9 cellular contexts compared by ENCODE assay signal in genomic region chr10:79293841-79294705, GRCh38. TPM values are rescaled to one million over a fixed set of nuclear protein-coding genes. Genes with fewer than 3 reads are reported as not detected.
DNase-seq lines count a peak whose midpoint lies in the region; ATAC-seq and TF ChIP-seq lines count a peak whose summit lies in the region.
"Had no signal": no experiment of that assay in that cellular context is flagged by ENCODE, and none has a peak within 500 bp of the region (broad histone marks: within the 10 kb centered on the region; RNA-seq: fewer than 3 reads in every experiment).

No MANE protein-coding gene starts in this region.

- intact Hi-C loops in activated CD8-positive, alpha-beta T cell treated with anti-CD3 and anti-CD28 coated beads for 36 hours (cut with micrococcal nuclease), result loop anchor here (5.0 kb wide), 1 partner anchor 53 kb away; the partner anchor contains the start of gene PPIF
- intact Hi-C loops in adrenal gland (cut with DNase I) (no loop called here), transverse colon (cut with DNase I; ENCODE audit: low total_unique reads) (no loop called here)

- no peak for TF ChIP-seq POLR2A in adrenal gland (IDR thresholded peaks at IDR 0.05)
- TF ChIP-seq POLR2A in transverse colon (IDR thresholded peaks at IDR 0.05), result no peak

- in situ Hi-C loops in transverse colon (cut with MboI; ENCODE audit: low pct_ligation_motif_present in 1 of 4, low pct_unique_long_range_greater_than_20kb in 1 of 4, low sequenced_read_pairs in 3 of 4), result no loop called here

- H3K9me3 Mint-ChIP-seq in activated CD8-positive, alpha-beta T cell treated with anti-CD3 and anti-CD28 coated beads, Interleukin-2, amount 10 ng/mL, durations not matched to agents 7 days and 5 days (ENCODE audit: insufficient read depth), result no peaks in the 10 kb centered on the region
- H3K9me3 Mint-ChIP-seq in activated CD8-positive, alpha-beta T cell treated with anti-CD3 and anti-CD28 coated beads for 36 hours, result no peaks in the 10 kb centered on the region

- POLR2A ChIA-PET in activated CD8-positive, alpha-beta T cell treated with anti-CD3 and anti-CD28 coated beads, Interleukin-2, amount 10 ng/mL, durations not matched to agents 7 days and 5 days (lab: Charles Lee), result no interaction called here
- POLR2A ChIA-PET in activated CD8-positive, alpha-beta T cell treated with anti-CD3 and anti-CD28 coated beads for 36 hours (lab: Charles Lee), result interaction anchor here (0.9 to 1.5 kb wide), 5 partner anchors 8 to 38 kb away, joined by 3 to 7 read pairs (median 4); no protein-coding TSS in a partner anchor

- peaks cover 35% of the 10 kb centered on the region for H3K36me3 Mint-ChIP-seq in activated CD8-positive, alpha-beta T cell treated with anti-CD3 and anti-CD28 coated beads, Interleukin-2, amount 10 ng/mL, durations not matched to agents 7 days and 5 days (ENCODE audit: low read depth)
- H3K36me3 Mint-ChIP-seq in activated CD8-positive, alpha-beta T cell treated with anti-CD3 and anti-CD28 coated beads for 36 hours (ENCODE audit: low read depth), result peaks cover 34% of the 10 kb centered on the region

- TF ChIP-seq CTCF in activated CD8-positive, alpha-beta T cell treated with anti-CD3 and anti-CD28 coated beads for 36 hours (IDR thresholded peaks at IDR 0.05), result no peak
- TF ChIP-seq CTCF in adrenal gland (IDR thresholded peaks at IDR 0.05) (no peak), transverse colon (IDR thresholded peaks at IDR 0.05) (no peak)

- H3K27ac ChIP-seq in adrenal gland (peak overlapping the region in 4 of 5 donors; percentile 15 to 81 (median 58)), transverse colon (peak overlapping the region; percentile 32 to 58 (median 36))

- ATAC-seq in activated CD8-positive, alpha-beta T cell treated with anti-CD3 and anti-CD28 coated beads, Interleukin-2, amount 10 ng/mL, durations not matched to agents 7 days and 5 days, result no peak
- ATAC-seq in activated CD8-positive, alpha-beta T cell treated with anti-CD3 and anti-CD28 coated beads for 36 hours, result no peak

- CTCF ChIA-PET in activated CD8-positive, alpha-beta T cell treated with anti-CD3 and anti-CD28 coated beads, Interleukin-2, amount 10 ng/mL, durations not matched to agents 7 days and 5 days (lab: Charles Lee), result interaction anchor here (0.9 to 3.2 kb wide), 7 partner anchors 10 to 78 kb away, joined by 3 to 24 read pairs (median 3); no protein-coding TSS in a partner anchor
- CTCF ChIA-PET in activated CD8-positive, alpha-beta T cell treated with anti-CD3 and anti-CD28 coated beads for 36 hours (lab: Charles Lee), result interaction anchor here (1.0 to 1.6 kb wide), 2 partner anchors 51 to 54 kb away, joined by 3 to 5 read pairs; no protein-coding TSS in a partner anchor

- no peak for TF ChIP-seq EP300 in transverse colon (IDR thresholded peaks at IDR 0.05; ENCODE audit: low read depth)

- H3K4me1 ChIP-seq in adrenal gland (replicated peaks in 1 of 2), result peaks cover 6 to 14% of the 10 kb centered on the region in 2 donors
- H3K4me1 ChIP-seq in transverse colon, result peaks cover 0 to 31% (median 24%) of the 10 kb centered on the region in 4 donors

- H3K27ac Mint-ChIP-seq in activated CD8-positive, alpha-beta T cell treated with anti-CD3 and anti-CD28 coated beads, Interleukin-2, amount 10 ng/mL, durations not matched to agents 7 days and 5 days, result peak overlapping the region; percentile 61
- H3K27ac Mint-ChIP-seq in activated CD8-positive, alpha-beta T cell treated with anti-CD3 and anti-CD28 coated beads for 36 hours, result no peak overlapping the region

- 77 to 85% (median 79%) methylated on average over 12 to 15 of the region's 15 CpGs for WGBS in adrenal gland, 4 donors
- 81 to 100% methylated on average over 2 to 15 of the region's 15 CpGs for WGBS in transverse colon (ENCODE audit: low coverage in 1 of 2), 2 donors

- H3K4me3 Mint-ChIP-seq in activated CD8-positive, alpha-beta T cell treated with anti-CD3 and anti-CD28 coated beads, Interleukin-2, amount 10 ng/mL, durations not matched to agents 7 days and 5 days, result no peak overlapping the region
- H3K4me3 Mint-ChIP-seq in activated CD8-positive, alpha-beta T cell treated with anti-CD3 and anti-CD28 coated beads for 36 hours, result no peak overlapping the region

- H3K4me3 ChIP-seq in adrenal gland, result no peak overlapping the region
- no peak overlapping the region for H3K4me3 ChIP-seq in transverse colon

- no peak for DNase-seq in activated CD8-positive, alpha-beta T cell treated with anti-CD3 and anti-CD28 coated beads, Interleukin-2, amount 10 ng/mL, durations not matched to agents 7 days and 5 days
- no peak for DNase-seq in activated CD8-positive, alpha-beta T cell treated with anti-CD3 and anti-CD28 coated beads for 36 hours
- peak in 3 of 7 donors; percentile 57 to 64 (median 63) for DNase-seq in adrenal gland
- peak; percentile 56 for DNase-seq in iris pigment epithelial cell (ENCODE audit: low read depth)
- peak; percentile 36 for DNase-seq in transverse colon
- DNase-seq in NCI-H345 treated with DMSO at 0.1 percent for 48 hours (lab: John Stamatoyannopoulos, UW; ENCODE audit: unreplicated experiment), result no peak
- no peak for DNase-seq in foreskin melanocyte
- no peak for DNase-seq in stimulated activated naive CD4-positive, alpha-beta T cell (lab: John Stamatoyannopoulos, UW)
- DNase-seq: activated naive CD4-positive, alpha-beta T cell treated with Interleukin-2 at 50 U/mL for 16 hours had no signal

- no peaks in the 10 kb centered on the region for H3K9me3 ChIP-seq in adrenal gland (replicated peaks in 1 of 3)
- H3K9me3 ChIP-seq in transverse colon, result no peaks in the 10 kb centered on the region

- H3K27me3 ChIP-seq in adrenal gland (no peaks in the 10 kb centered on the region), transverse colon (no peaks in the 10 kb centered on the region)

- H3K36me3 ChIP-seq in adrenal gland (replicated peaks in 1 of 2) (peaks cover 0 to 86% of the 10 kb centered on the region in 2 donors), transverse colon (peaks cover 0 to 39% (median 9%) of the 10 kb centered on the region in 4 donors)

- H3K4me1 Mint-ChIP-seq in activated CD8-positive, alpha-beta T cell treated with anti-CD3 and anti-CD28 coated beads, Interleukin-2, amount 10 ng/mL, durations not matched to agents 7 days and 5 days (ENCODE audit: low read depth), result peaks cover 36% of the 10 kb centered on the region
- H3K4me1 Mint-ChIP-seq in activated CD8-positive, alpha-beta T cell treated with anti-CD3 and anti-CD28 coated beads for 36 hours (ENCODE audit: low read depth), result peaks cover 17% of the 10 kb centered on the region

- H3K27me3 Mint-ChIP-seq in activated CD8-positive, alpha-beta T cell treated with anti-CD3 and anti-CD28 coated beads, Interleukin-2, amount 10 ng/mL, durations not matched to agents 7 days and 5 days (ENCODE audit: low read depth), result no peaks in the 10 kb centered on the region
- H3K27me3 Mint-ChIP-seq in activated CD8-positive, alpha-beta T cell treated with anti-CD3 and anti-CD28 coated beads for 36 hours, result no peaks in the 10 kb centered on the region

RNA-seq across cellular contexts. Expression of gene PPIF, which starts 53.2 kb away (rescaled TPM):
- total RNA-seq in activated CD8-positive, alpha-beta T cell treated with anti-CD3 and anti-CD28 coated beads, Interleukin-2, amount 10 ng/mL, durations not matched to agents 7 days and 5 days, result 10 to 100 TPM; 74.7 to 77.7 TPM
- total RNA-seq in activated CD8-positive, alpha-beta T cell treated with anti-CD3 and anti-CD28 coated beads for 36 hours, result 10 to 100 TPM; 81.5 to 88.6 TPM
- 100 to 1,000 TPM; 179 to 619 (median 259) TPM for total RNA-seq in adrenal gland
- 100 to 1,000 TPM in 1 of 3 donors, 10 to 100 TPM in 2; 43.8 to 564 (median 74.3) TPM for polyA plus RNA-seq in adrenal gland
- 100 to 1,000 TPM in 1 of 4 donors, 10 to 100 TPM in 3; 37.2 to 149 (median 51.6) TPM for total RNA-seq in transverse colon

Comparison
In these comparisons a context has a peak if more than half of its experiments do, and no peak if none do; other contexts are left out.
1. DNase-seq: peak in iris pigment epithelial cell (single experiment) and transverse colon (single experiment); none in activated CD8-positive, alpha-beta T cell treated with anti-CD3 and anti-CD28 coated beads, Interleukin-2, amount 10 ng/mL, durations not matched to agents 7 days and 5 days (single experiment), activated CD8-positive, alpha-beta T cell treated with anti-CD3 and anti-CD28 coated beads for 36 hours (single experiment), NCI-H345 treated with DMSO at 0.1 percent for 48 hours (single experiment), foreskin melanocyte (single experiment) and stimulated activated naive CD4-positive, alpha-beta T cell (0 of 6).